In the genomic region with DNA sequence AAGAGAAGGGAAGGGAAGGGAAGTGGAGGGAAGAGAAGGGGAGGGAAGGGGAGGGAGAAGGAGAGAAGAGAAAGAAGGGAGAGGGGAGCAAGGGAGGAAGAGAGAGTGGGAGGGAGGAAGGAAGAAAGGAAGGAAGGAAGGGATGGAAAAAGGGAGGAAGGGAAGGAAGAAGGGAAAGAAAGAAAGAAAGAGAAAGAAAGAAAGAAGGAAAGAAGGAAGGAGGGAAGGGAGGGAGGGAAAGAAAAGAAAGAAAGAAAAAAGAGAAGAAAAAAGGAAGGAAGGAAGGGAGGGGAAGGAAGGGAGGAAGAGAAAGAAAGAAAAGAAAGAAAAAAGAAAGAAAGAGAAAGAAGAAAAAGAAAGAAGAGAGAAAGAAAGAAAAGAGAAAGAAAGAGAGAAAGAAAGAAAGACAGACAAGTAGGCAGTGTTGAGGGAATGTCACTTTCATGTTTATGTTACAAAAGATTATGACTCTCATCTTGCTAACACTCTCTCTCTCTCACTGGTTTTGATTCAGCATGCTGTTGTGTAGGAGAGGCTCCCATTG, we compare ENCODE assay signal across 1 cellular context.
TF ChIP-seq lines count a peak whose summit lies in the region.

No MANE protein-coding gene starts in this region.

TF ChIP-seq in GM23338, 12 proteins besides CTCF, POLR2A, EP300 and RAD21 (continued from another document):
- TF ChIP-seq REST (IDR thresholded peaks at IDR 0.05; ENCODE audit: unreplicated experiment) (no peak), ZNF114 (CRISPR knock-in tag; IDR thresholded peaks at IDR 0.05) (no peak), NANOG (IDR thresholded peaks at IDR 0.05; ENCODE audit: borderline replicate concordance) (no peak)
